In genomic region chr2:143525006-143525405, GRCh38 we compare ENCODE assay signal across 12 cellular contexts.
A peak's percentile ranks its signal among the peaks of the same experiment; 100 is the strongest.
DNase-seq lines count a peak whose midpoint lies in the region; ATAC-seq and TF ChIP-seq lines count a peak whose summit lies in the region.
"Had no signal": no experiment of that assay in that cellular context is flagged by ENCODE, and none has a peak within 500 bp of the region (broad histone marks: within the 10 kb centered on the region; RNA-seq: fewer than 3 reads in every experiment).

No MANE protein-coding gene starts in this region.

- H3K9ac ChIP-seq in mesenchymal stem cell (ENCODE audit: low read length): peak overlapping the region; percentile 42

- no peak overlapping the region for H3K14ac ChIP-seq in mesenchymal stem cell (ENCODE audit: low read length in 2 of 2)

- H3K9me3 ChIP-seq in right atrium auricular region (no peaks in the 10 kb centered on the region), mesenchymal stem cell (ENCODE audit: control insufficient read depth, low read length) (no peaks in the 10 kb centered on the region), vagina (no peaks in the 10 kb centered on the region)

- DNase-seq in Right ventricle myocardium inferior (ENCODE audit: missing footprints) (no peak), right atrium auricular region (ENCODE audit: low spot score) (no peak), mesenchymal stem cell (peak; percentile 69), vagina (ENCODE audit: extremely low spot score in 2 of 2) (no peak), SK-N-DZ (ENCODE audit: low spot score) (no peak)
- DNase-seq in NK-92 treated with Interleukin-12 subunit alpha and Interleukin-12 subunit beta, amount 100 ng/mL, for 24 hours (lab: John Stamatoyannopoulos, UW): no peak
- no peak for DNase-seq in stimulated activated CD4-positive, alpha-beta T cell treated with anti-CD3 and anti-CD28 coated beads, Interleukin-4, amount 100 ng/mL, for 4 hours
- DNase-seq: activated T-cell treated with anti-CD3 and anti-CD28 coated beads, Interleukin-2, amount 50 U/mL, for 4 hours; SHP77; WERI-Rb-1 had no signal

- peak overlapping the region in 1 of 2 donors; percentile 54 for H3K27ac ChIP-seq in right atrium auricular region
- H3K27ac ChIP-seq in mesenchymal stem cell (ENCODE audit: low read length, poor library complexity, severe bottlenecking): no peak overlapping the region
- peak overlapping the region; percentile 10 for H3K27ac ChIP-seq in vagina
- H3K27ac ChIP-seq: HL-60, WERI-Rb-1 had no signal

- no peak overlapping the region for H4K8ac ChIP-seq in mesenchymal stem cell (ENCODE audit: low read length)

- H3K4me3 ChIP-seq in right atrium auricular region (no peak overlapping the region), mesenchymal stem cell (ENCODE audit: insufficient read depth in 1 of 2, low read depth in 1 of 2, low read length in 2 of 2) (peak overlapping the region in 1 of 2 experiments; percentile 7), vagina (no peak overlapping the region)

- H2BK15ac ChIP-seq in mesenchymal stem cell (ENCODE audit: low read depth, poor library complexity, severe bottlenecking): no peak overlapping the region

- no peaks in the 10 kb centered on the region for H3K79me1 ChIP-seq in mesenchymal stem cell (replicated peaks; ENCODE audit: low read length, poor library complexity, severe bottlenecking)

- no peak overlapping the region for H3K23ac ChIP-seq in mesenchymal stem cell (ENCODE audit: low read length in 2 of 2)

- no peak for TF ChIP-seq CTCF in right atrium auricular region (IDR thresholded peaks at IDR 0.05)
- TF ChIP-seq CTCF in brain (conservative IDR thresholded peaks at IDR 0.05): no peak
- TF ChIP-seq CTCF in vagina (IDR thresholded peaks at IDR 0.05): no peak

- H2AFZ ChIP-seq in mesenchymal stem cell (ENCODE audit: low read depth, low read length): no peak overlapping the region

- H3K9me3 Mint-ChIP-seq in brain: no peaks in the 10 kb centered on the region

- H3K4ac ChIP-seq in mesenchymal stem cell (ENCODE audit: low read depth in 1 of 2, low read length in 2 of 2): no peak overlapping the region

- H3K4me1 ChIP-seq in right atrium auricular region (no peaks in the 10 kb centered on the region), mesenchymal stem cell (ENCODE audit: control insufficient read depth, insufficient read depth, low read depth, low read length) (peaks cover 2% of the 10 kb centered on the region), vagina (peaks cover 40% of the 10 kb centered on the region)

- H3K27me3 ChIP-seq in right atrium auricular region (no peaks in the 10 kb centered on the region), mesenchymal stem cell (ENCODE audit: control insufficient read depth in 1 of 2, insufficient read depth in 1 of 2, low read length in 2 of 2) (no peaks in the 10 kb centered on the region), vagina (no peaks in the 10 kb centered on the region)

- no peak for TF ChIP-seq POLR2A in vagina (IDR thresholded peaks at IDR 0.05)

- no peak overlapping the region for H2BK120ac ChIP-seq in mesenchymal stem cell (ENCODE audit: low read depth, low read length)

- H4K91ac ChIP-seq in mesenchymal stem cell (ENCODE audit: low read length): no peak overlapping the region

- WGBS in mesenchymal stem cell: 19% methylated on average over 2 of the region's 3 CpGs

- H3K4me2 ChIP-seq in mesenchymal stem cell (ENCODE audit: low read length, poor library complexity, severe bottlenecking): no peak overlapping the region

- H3K18ac ChIP-seq in mesenchymal stem cell (ENCODE audit: low read depth in 1 of 2, low read length in 2 of 2): peak overlapping the region in 1 of 2 experiments; percentile 33

- no peaks in the 10 kb centered on the region for H3K36me3 ChIP-seq in right atrium auricular region
- H3K36me3 ChIP-seq in mesenchymal stem cell (ENCODE audit: control insufficient read depth in 1 of 2, insufficient read depth in 2 of 2, low read depth in 1 of 2, low read length in 2 of 2): no peaks in the 10 kb centered on the region
- H3K36me3 ChIP-seq in vagina: no peaks in the 10 kb centered on the region
- H3K36me3 ChIP-seq: WERI-Rb-1 had no signal

- peaks cover 72% of the 10 kb centered on the region for H3K4me1 Mint-ChIP-seq in brain

- no peak overlapping the region for H2AK5ac ChIP-seq in mesenchymal stem cell (ENCODE audit: low read length, severe bottlenecking)

- H3K4me3 Mint-ChIP-seq in brain: peak overlapping the region in 2 of 5 experiments; percentile 10 to 38
- H3K4me3 Mint-ChIP-seq: activated T-cell treated with anti-CD3 and anti-CD28 coated beads, Interleukin-2, amount 50 U/mL, for 4 hours had no signal

- H3K36me3 Mint-ChIP-seq in brain: no peaks in the 10 kb centered on the region

- peak overlapping the region in 1 of 2 experiments; percentile 54 for H2BK12ac ChIP-seq in mesenchymal stem cell (ENCODE audit: low read length in 2 of 2)

- H3K27me3 Mint-ChIP-seq in brain: no peaks in the 10 kb centered on the region

- no peak overlapping the region for H2BK5ac ChIP-seq in mesenchymal stem cell (ENCODE audit: low read depth, low read length, poor library complexity, severe bottlenecking)

- intact Hi-C loops in Right ventricle myocardium inferior (cut with DNase I): loop anchor here (5.0 to 10.0 kb wide), 3 partner anchors 93 to 410 kb away; no protein-coding TSS in a partner anchor
- intact Hi-C loops in vagina (cut with DNase I): no loop called here

- ATAC-seq in Right ventricle myocardium inferior: peak; percentile 39

- H3K27ac Mint-ChIP-seq in brain: peak overlapping the region; percentile 2 to 87 (median 42)
